In the genomic region with DNA sequence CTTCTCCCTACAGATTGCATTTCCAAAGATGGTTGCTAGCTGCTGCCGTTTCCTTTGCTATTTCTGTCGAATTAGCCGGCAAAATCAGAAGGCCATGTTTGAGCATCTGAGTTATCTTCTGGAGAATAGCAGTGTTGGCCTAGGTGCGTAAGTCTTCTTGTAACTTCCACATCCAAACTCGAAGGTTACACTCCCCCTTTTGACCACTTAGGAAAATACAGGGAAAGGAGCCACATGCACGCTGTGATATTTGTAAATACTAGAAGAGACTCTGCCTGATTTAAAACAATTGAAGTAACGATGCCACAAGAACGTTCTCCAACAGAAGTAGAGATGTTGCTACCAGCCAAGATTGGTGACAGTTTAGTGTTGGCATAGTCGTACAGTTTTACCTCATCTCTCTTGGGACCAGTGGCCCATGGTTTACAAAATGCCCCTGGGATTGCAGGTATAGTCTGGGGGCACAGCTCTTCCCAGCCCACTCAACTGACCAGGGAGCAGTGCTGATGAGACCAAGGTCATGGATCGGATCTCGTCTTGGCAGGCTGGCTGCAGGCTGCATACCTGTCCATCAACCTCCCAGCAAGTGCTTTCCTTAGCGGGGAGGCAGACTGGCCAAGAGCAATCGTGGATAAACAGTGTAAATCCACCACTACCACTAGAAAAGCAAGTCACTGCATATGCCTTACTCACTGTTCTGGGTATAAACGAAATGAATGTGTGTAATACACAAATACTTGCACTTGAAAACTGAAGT, we compare ENCODE assay signal across 1 cellular context.
TF ChIP-seq lines count a peak whose summit lies in the region.

No MANE protein-coding gene starts in this region.

TF ChIP-seq in WTC11, 78 proteins besides CTCF, POLR2A, EP300 and RAD21 (continued from another document):
- TF ChIP-seq, protein P1, sequence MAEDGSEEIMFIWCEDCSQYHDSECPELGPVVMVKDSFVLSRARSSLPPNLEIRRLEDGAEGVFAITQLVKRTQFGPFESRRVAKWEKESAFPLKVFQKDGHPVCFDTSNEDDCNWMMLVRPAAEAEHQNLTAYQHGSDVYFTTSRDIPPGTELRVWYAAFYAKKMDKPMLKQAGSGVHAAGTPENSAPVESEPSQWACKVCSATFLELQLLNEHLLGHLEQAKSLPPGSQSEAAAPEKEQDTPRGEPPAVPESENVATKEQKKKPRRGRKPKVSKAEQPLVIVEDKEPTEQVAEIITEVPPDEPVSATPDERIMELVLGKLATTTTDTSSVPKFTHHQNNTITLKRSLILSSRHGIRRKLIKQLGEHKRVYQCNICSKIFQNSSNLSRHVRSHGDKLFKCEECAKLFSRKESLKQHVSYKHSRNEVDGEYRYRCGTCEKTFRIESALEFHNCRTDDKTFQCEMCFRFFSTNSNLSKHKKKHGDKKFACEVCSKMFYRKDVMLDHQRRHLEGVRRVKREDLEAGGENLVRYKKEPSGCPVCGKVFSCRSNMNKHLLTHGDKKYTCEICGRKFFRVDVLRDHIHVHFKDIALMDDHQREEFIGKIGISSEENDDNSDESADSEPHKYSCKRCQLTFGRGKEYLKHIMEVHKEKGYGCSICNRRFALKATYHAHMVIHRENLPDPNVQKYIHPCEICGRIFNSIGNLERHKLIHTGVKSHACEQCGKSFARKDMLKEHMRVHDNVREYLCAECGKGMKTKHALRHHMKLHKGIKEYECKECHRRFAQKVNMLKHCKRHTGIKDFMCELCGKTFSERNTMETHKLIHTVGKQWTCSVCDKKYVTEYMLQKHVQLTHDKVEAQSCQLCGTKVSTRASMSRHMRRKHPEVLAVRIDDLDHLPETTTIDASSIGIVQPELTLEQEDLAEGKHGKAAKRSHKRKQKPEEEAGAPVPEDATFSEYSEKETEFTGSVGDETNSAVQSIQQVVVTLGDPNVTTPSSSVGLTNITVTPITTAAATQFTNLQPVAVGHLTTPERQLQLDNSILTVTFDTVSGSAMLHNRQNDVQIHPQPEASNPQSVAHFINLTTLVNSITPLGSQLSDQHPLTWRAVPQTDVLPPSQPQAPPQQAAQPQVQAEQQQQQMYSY (CRISPR knock-in tag; IDR thresholded peaks at IDR 0.05): no peak
- TF ChIP-seq, protein P2, sequence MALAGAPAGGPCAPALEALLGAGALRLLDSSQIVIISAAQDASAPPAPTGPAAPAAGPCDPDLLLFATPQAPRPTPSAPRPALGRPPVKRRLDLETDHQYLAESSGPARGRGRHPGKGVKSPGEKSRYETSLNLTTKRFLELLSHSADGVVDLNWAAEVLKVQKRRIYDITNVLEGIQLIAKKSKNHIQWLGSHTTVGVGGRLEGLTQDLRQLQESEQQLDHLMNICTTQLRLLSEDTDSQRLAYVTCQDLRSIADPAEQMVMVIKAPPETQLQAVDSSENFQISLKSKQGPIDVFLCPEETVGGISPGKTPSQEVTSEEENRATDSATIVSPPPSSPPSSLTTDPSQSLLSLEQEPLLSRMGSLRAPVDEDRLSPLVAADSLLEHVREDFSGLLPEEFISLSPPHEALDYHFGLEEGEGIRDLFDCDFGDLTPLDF (CRISPR knock-in tag; IDR thresholded peaks at IDR 0.05): no peak
- TF ChIP-seq, protein P3, sequence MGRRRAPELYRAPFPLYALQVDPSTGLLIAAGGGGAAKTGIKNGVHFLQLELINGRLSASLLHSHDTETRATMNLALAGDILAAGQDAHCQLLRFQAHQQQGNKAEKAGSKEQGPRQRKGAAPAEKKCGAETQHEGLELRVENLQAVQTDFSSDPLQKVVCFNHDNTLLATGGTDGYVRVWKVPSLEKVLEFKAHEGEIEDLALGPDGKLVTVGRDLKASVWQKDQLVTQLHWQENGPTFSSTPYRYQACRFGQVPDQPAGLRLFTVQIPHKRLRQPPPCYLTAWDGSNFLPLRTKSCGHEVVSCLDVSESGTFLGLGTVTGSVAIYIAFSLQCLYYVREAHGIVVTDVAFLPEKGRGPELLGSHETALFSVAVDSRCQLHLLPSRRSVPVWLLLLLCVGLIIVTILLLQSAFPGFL (CRISPR knock-in tag; IDR thresholded peaks at IDR 0.05; ENCODE audit: borderline replicate concordance): no peak
- TF ChIP-seq NFATC4 (CRISPR knock-in tag; IDR thresholded peaks at IDR 0.05) (no peak), CBFB (CRISPR knock-in tag; IDR thresholded peaks at IDR 0.05; ENCODE audit: low read depth) (no peak), NR1H2 (CRISPR knock-in tag; IDR thresholded peaks at IDR 0.05) (no peak), IRF2 (CRISPR knock-in tag; IDR thresholded peaks at IDR 0.05; ENCODE audit: borderline replicate concordance, low read depth) (no peak)
- TF ChIP-seq, protein P4, sequence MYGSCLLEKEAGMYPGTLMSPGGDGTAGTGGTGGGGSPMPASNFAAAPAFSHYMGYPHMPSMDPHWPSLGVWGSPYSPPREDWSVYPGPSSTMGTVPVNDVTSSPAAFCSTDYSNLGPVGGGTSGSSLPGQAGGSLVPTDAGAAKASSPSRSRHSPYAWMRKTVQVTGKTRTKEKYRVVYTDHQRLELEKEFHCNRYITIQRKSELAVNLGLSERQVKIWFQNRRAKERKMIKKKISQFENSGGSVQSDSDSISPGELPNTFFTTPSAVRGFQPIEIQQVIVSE (CRISPR knock-in tag; IDR thresholded peaks at IDR 0.05; ENCODE audit: borderline replicate concordance): no peak
- TF ChIP-seq, protein P5, sequence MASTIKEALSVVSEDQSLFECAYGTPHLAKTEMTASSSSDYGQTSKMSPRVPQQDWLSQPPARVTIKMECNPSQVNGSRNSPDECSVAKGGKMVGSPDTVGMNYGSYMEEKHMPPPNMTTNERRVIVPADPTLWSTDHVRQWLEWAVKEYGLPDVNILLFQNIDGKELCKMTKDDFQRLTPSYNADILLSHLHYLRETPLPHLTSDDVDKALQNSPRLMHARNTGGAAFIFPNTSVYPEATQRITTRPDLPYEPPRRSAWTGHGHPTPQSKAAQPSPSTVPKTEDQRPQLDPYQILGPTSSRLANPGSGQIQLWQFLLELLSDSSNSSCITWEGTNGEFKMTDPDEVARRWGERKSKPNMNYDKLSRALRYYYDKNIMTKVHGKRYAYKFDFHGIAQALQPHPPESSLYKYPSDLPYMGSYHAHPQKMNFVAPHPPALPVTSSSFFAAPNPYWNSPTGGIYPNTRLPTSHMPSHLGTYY (CRISPR knock-in tag; IDR thresholded peaks at IDR 0.05): no peak
